In the genomic region with DNA sequence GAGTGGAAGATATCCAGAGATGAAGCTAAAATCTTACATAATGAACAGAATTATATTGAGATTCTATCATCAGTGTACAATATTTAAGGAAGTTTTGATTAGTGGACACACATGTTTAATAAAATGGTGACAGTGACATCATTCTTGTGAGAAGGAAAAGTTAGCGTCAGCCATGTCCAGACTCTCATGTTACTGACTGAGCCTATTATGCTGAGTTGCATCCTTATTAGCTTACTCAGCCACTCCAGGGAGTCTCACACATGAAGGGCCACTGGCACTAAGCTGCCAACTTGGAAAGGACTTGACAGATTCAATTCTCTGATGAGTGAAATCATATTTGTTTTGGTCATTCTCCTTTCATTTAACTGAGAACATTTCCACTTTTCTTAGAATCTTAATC, we compare ENCODE assay signal across 17 cellular contexts.
A peak's percentile ranks its signal among the peaks of the same experiment; 100 is the strongest.
DNase-seq lines count a peak whose midpoint lies in the region; ATAC-seq lines count a peak whose summit lies in the region.
"Had no signal": no experiment of that assay in that cellular context is flagged by ENCODE, and none has a peak within 500 bp of the region (broad histone marks: within the 10 kb centered on the region; RNA-seq: fewer than 3 reads in every experiment).

No MANE protein-coding gene starts in this region.

- H3K9me3 Mint-ChIP-seq in effector memory CD8-positive, alpha-beta T cell: no peaks in the 10 kb centered on the region
- H3K9me3 Mint-ChIP-seq: activated naive CD8-positive, alpha-beta T cell treated with anti-CD3 and anti-CD28 coated beads, Interleukin-2, amount 50 U/mL, for 24 hours had no signal

- H3K27me3 ChIP-seq in ACC112 (ENCODE audit: insufficient read depth, low read length) (no peaks in the 10 kb centered on the region), adipocyte (replicated peaks; ENCODE audit: control insufficient read depth, insufficient read depth, low read length) (no peaks in the 10 kb centered on the region), Karpas-422 (ENCODE audit: low read length) (no peaks in the 10 kb centered on the region)
- H3K27me3 ChIP-seq: heart left ventricle, uterus had no signal

- peak; percentile 25 for DNase-seq in HK-2 (ENCODE audit: unreplicated experiment)
- peak; percentile 55 for DNase-seq in adipocyte (ENCODE audit: low read depth)
- peak; percentile 68 for DNase-seq in kidney tubule cell (ENCODE audit: low spot score)
- DNase-seq in effector memory CD8-positive, alpha-beta T cell: no peak
- DNase-seq in activated CD8-positive, alpha-beta memory T cell treated with anti-CD3 and anti-CD28 coated beads, Interleukin-2, amount 50 U/mL, for 4 hours: no peak
- DNase-seq in Karpas-422: no peak
- no peak for DNase-seq in NCI-H1092 (lab: John Stamatoyannopoulos, UW)
- DNase-seq: activated naive CD8-positive, alpha-beta T cell treated with anti-CD3 and anti-CD28 coated beads, Interleukin-2, amount 50 U/mL, for 24 hours; heart left ventricle; NCI-H226; nucleus accumbens; SIG-M5; stimulated activated CD4-positive, alpha-beta T cell treated with anti-CD3 and anti-CD28 coated beads, Interleukin-12 subunit alpha, Interleukin-12 subunit beta, amount 100 ng/mL, for 4 hours; uterus; WERI-Rb-1 had no signal

- H3K4me3 Mint-ChIP-seq in effector memory CD8-positive, alpha-beta T cell: no peak overlapping the region
- H3K4me3 Mint-ChIP-seq: activated naive CD8-positive, alpha-beta T cell treated with anti-CD3 and anti-CD28 coated beads, Interleukin-2, amount 50 U/mL, for 24 hours had no signal

- H3K4me1 ChIP-seq in ACC112 (ENCODE audit: control insufficient read depth, insufficient read depth, low read length, unreplicated experiment) (peaks cover 3% of the 10 kb centered on the region), adipocyte (ENCODE audit: control insufficient read depth, insufficient read depth, low read length) (peaks cover 6% of the 10 kb centered on the region), Karpas-422 (ENCODE audit: low read length) (peaks cover 15% of the 10 kb centered on the region)
- H3K4me1 ChIP-seq: heart left ventricle, uterus had no signal

- no peaks in the 10 kb centered on the region for H3K27me3 Mint-ChIP-seq in effector memory CD8-positive, alpha-beta T cell
- H3K27me3 Mint-ChIP-seq: activated naive CD8-positive, alpha-beta T cell treated with anti-CD3 and anti-CD28 coated beads, Interleukin-2, amount 50 U/mL, for 24 hours had no signal

- no peaks in the 10 kb centered on the region for H3K79me2 ChIP-seq in ACC112 (ENCODE audit: control insufficient read depth, insufficient read depth, low read length, unreplicated experiment)
- no peaks in the 10 kb centered on the region; the same call in 1 of the 2 replicates for H3K79me2 ChIP-seq in Karpas-422 (ENCODE audit: low read length)

- H3K36me3 Mint-ChIP-seq in effector memory CD8-positive, alpha-beta T cell (ENCODE audit: insufficient read depth): no peaks in the 10 kb centered on the region

- no peaks in the 10 kb centered on the region for H3K9me2 ChIP-seq in Karpas-422 (replicated peaks; ENCODE audit: insufficient read depth, low read length)

- H4K20me1 ChIP-seq in Karpas-422 (ENCODE audit: insufficient read depth, low read depth, low read length): no peaks in the 10 kb centered on the region

- H3K36me3 ChIP-seq in ACC112 (ENCODE audit: insufficient read depth, low read length) (no peaks in the 10 kb centered on the region), adipocyte (ENCODE audit: control insufficient read depth, insufficient read depth, low read length, severe bottlenecking) (no peaks in the 10 kb centered on the region), Karpas-422 (ENCODE audit: insufficient read depth, low read length) (no peaks in the 10 kb centered on the region)
- H3K36me3 ChIP-seq: heart left ventricle, uterus, WERI-Rb-1 had no signal

- H3K27ac ChIP-seq in ACC112 (ENCODE audit: low read depth, low read length): no peak overlapping the region
- no peak overlapping the region for H3K27ac ChIP-seq in Karpas-422 (ENCODE audit: low read length)
- H3K27ac ChIP-seq: heart left ventricle, KMS-11, uterus, WERI-Rb-1 had no signal

- H3K4me2 ChIP-seq in Karpas-422 (ENCODE audit: low read depth, low read length, poor library complexity, severe bottlenecking): no peak overlapping the region
- H3K4me2 ChIP-seq: KMS-11 had no signal

- H3K9ac ChIP-seq in adipocyte (ENCODE audit: low read length): no peak overlapping the region
- H3K9ac ChIP-seq in Karpas-422 (ENCODE audit: low read length): no peak overlapping the region
- H3K9ac ChIP-seq: KMS-11 had no signal

- no peaks in the 10 kb centered on the region for H3K9me3 ChIP-seq in adipocyte (ENCODE audit: control insufficient read depth, low read length)
- H3K9me3 ChIP-seq in Karpas-422 (ENCODE audit: low read length): no peaks in the 10 kb centered on the region
- H3K9me3 ChIP-seq: heart left ventricle, uterus had no signal

- H3K4me3 ChIP-seq in ACC112 (ENCODE audit: low read depth, low read length) (no peak overlapping the region), adipocyte (ENCODE audit: low read length) (no peak overlapping the region), Karpas-422 (ENCODE audit: low read length) (no peak overlapping the region)
- H3K4me3 ChIP-seq: heart left ventricle, uterus had no signal

- H3K27ac Mint-ChIP-seq in effector memory CD8-positive, alpha-beta T cell: no peak overlapping the region
- H3K27ac Mint-ChIP-seq: activated naive CD8-positive, alpha-beta T cell treated with anti-CD3 and anti-CD28 coated beads, Interleukin-2, amount 50 U/mL, for 24 hours had no signal

- H3K4me1 Mint-ChIP-seq in effector memory CD8-positive, alpha-beta T cell (ENCODE audit: low read depth in 2 of 2): no peaks in the 10 kb centered on the region
- H3K4me1 Mint-ChIP-seq: activated naive CD8-positive, alpha-beta T cell treated with anti-CD3 and anti-CD28 coated beads, Interleukin-2, amount 50 U/mL, for 24 hours had no signal

- H2AFZ ChIP-seq in ACC112 (ENCODE audit: low read length, unreplicated experiment) (peak overlapping the region; percentile 45), Karpas-422 (ENCODE audit: low read length) (no peak overlapping the region)

- no peak for ATAC-seq in effector memory CD8-positive, alpha-beta T cell (replicated peaks)
- ATAC-seq: activated naive CD8-positive, alpha-beta T cell treated with anti-CD3 and anti-CD28 coated beads, Interleukin-2, amount 50 U/mL, for 24 hours; heart left ventricle had no signal

Comparison
In these comparisons a context has a peak if more than half of its experiments do, and no peak if none do; other contexts are left out.
1. DNase-seq: peak in HK-2 (single experiment), adipocyte (single experiment) and kidney tubule cell (single experiment); none in effector memory CD8-positive, alpha-beta T cell (0 of 3), activated CD8-positive, alpha-beta memory T cell treated with anti-CD3 and anti-CD28 coated beads, Interleukin-2, amount 50 U/mL, for 4 hours (single experiment), Karpas-422 (single experiment) and NCI-H1092 (single experiment).